ENCODE assay signal across 22 cellular contexts in genomic region chr13:101893021-101893420, GRCh38.
"Had no signal": no experiment of that assay in that cellular context is flagged by ENCODE, and none has a peak within 500 bp of the region (broad histone marks: within the 10 kb centered on the region; RNA-seq: fewer than 3 reads in every experiment).

No MANE protein-coding gene starts in this region.

- DNase-seq: activated CD4-positive, alpha-beta T cell treated with anti-CD3 and anti-CD28 coated beads for 48 hours; activated CD4-positive, alpha-beta T cell treated with anti-CD3 and anti-CD28 coated beads, Interleukin-2, amount 50 U/mL, for 48 hours; activated CD8-positive, alpha-beta memory T cell treated with anti-CD3 and anti-CD28 coated beads for 24 hours; activated effector memory CD4-positive, alpha-beta T cell treated with Interleukin-2 at 50 U/mL for 16 hours; activated naive CD4-positive, alpha-beta T cell treated with Interleukin-2 at 50 U/mL for 16 hours; anterior cingulate cortex; dermis blood vessel endothelial cell; effector CD4-positive, alpha-beta T cell; left colon; mesendoderm; sigmoid colon; small intestine; stimulated activated CD4-positive, alpha-beta T cell treated with anti-CD3 and anti-CD28 coated beads, Interleukin-4, amount 100 ng/mL, for 24 hours; stimulated activated naive CD8-positive, alpha-beta T cell treated with anti-CD3 and anti-CD28 coated beads, Interleukin-15, amount 100 ng/mL, for 72 hours; substantia nigra; T-helper 9 cell; uterus had no signal

- H3K9me3 ChIP-seq: sigmoid colon, uterus had no signal

- ATAC-seq: left colon; stimulated activated memory B cell treated with anti-CD40 and anti-IgM and Interleukin-4, amounts not matched to agents 10 μg/mL and 1 μg/mL and 100 μg/mL, for 72 hours; stimulated activated naive CD8-positive, alpha-beta T cell treated with anti-CD3 and anti-CD28 coated beads, Interleukin-15, amount 100 ng/mL, for 72 hours had no signal

- H3K27ac ChIP-seq: epithelial cell of prostate, hepatocyte, sigmoid colon, uterus, VCaP had no signal

- H3K36me3 ChIP-seq: sigmoid colon, uterus had no signal

- H3K27me3 ChIP-seq: hepatocyte, sigmoid colon, uterus had no signal

- H3K4me3 ChIP-seq: hepatocyte, lung, sigmoid colon, uterus had no signal

- H3K4me1 ChIP-seq: sigmoid colon, uterus had no signal
